In the genomic region with DNA sequence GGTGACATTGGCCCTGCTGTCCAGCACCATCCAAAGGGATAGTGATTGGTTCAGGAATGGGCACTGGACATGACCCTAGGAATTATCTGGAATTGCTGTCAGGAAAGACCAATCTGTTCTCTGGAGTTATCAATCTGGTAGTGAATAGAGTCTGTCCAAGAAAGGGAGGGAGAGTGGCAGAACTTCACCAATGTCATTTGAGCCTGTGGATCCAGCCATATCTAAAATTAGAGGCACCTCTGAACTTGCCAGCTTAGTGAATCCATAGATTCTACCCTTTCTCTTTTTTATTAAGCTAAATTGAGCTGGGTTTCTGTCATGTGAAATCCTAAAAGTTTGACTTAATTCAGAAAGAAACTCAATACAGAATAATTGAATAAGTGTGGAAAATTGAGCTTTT, we compare ENCODE assay signal across 20 cellular contexts.
"Had no signal": no experiment of that assay in that cellular context is flagged by ENCODE, and none has a peak within 500 bp of the region (broad histone marks: within the 10 kb centered on the region; RNA-seq: fewer than 3 reads in every experiment).

No MANE protein-coding gene starts in this region.

- H3K4me3 Mint-ChIP-seq: immature natural killer cell, mesothelial cell of epicardium had no signal

- H3K27me3 ChIP-seq: esophagus muscularis mucosa, foreskin keratinocyte had no signal

- H3K4me1 ChIP-seq: esophagus muscularis mucosa, foreskin keratinocyte, heart right ventricle, left ventricle myocardium inferior, lower lobe of right lung had no signal

- H3K27ac Mint-ChIP-seq: immature natural killer cell, mesothelial cell of epicardium had no signal

- H3K4me3 ChIP-seq: coronary artery, dorsolateral prefrontal cortex, esophagus muscularis mucosa, heart right ventricle, left ventricle myocardium inferior, lower lobe of right lung, mucosa of descending colon had no signal

- H3K27ac ChIP-seq: coronary artery, dorsolateral prefrontal cortex, esophagus muscularis mucosa, foreskin keratinocyte, heart right ventricle, left ventricle myocardium inferior, lower lobe of right lung had no signal

- H3K9me3 Mint-ChIP-seq: mesothelial cell of epicardium had no signal

- H3K9me3 ChIP-seq: esophagus muscularis mucosa, heart right ventricle, left ventricle myocardium inferior, lower lobe of right lung, mucosa of descending colon had no signal

- H3K36me3 Mint-ChIP-seq: immature natural killer cell, mesothelial cell of epicardium had no signal

- DNase-seq: dermis blood vessel endothelial cell; dorsolateral prefrontal cortex; effector CD4-positive, alpha-beta T cell; effector memory CD4-positive, alpha-beta T cell; foreskin keratinocyte; head of caudate nucleus; heart right ventricle; hypothalamus; immature natural killer cell; kidney; kidney glomerular epithelial cell; left colon; left ventricle myocardium inferior; lower lobe of right lung; mesenchymal stem cell; mucosa of descending colon had no signal

- H3K36me3 ChIP-seq: esophagus muscularis mucosa, heart right ventricle, left ventricle myocardium inferior, lower lobe of right lung had no signal

- H3K4me1 Mint-ChIP-seq: immature natural killer cell, mesothelial cell of epicardium had no signal

- ATAC-seq: foreskin keratinocyte, heart right ventricle, left colon, left lobe of liver, lower lobe of right lung, mucosa of descending colon had no signal
